1 cellular context compared by ENCODE assay signal in the genomic region with DNA sequence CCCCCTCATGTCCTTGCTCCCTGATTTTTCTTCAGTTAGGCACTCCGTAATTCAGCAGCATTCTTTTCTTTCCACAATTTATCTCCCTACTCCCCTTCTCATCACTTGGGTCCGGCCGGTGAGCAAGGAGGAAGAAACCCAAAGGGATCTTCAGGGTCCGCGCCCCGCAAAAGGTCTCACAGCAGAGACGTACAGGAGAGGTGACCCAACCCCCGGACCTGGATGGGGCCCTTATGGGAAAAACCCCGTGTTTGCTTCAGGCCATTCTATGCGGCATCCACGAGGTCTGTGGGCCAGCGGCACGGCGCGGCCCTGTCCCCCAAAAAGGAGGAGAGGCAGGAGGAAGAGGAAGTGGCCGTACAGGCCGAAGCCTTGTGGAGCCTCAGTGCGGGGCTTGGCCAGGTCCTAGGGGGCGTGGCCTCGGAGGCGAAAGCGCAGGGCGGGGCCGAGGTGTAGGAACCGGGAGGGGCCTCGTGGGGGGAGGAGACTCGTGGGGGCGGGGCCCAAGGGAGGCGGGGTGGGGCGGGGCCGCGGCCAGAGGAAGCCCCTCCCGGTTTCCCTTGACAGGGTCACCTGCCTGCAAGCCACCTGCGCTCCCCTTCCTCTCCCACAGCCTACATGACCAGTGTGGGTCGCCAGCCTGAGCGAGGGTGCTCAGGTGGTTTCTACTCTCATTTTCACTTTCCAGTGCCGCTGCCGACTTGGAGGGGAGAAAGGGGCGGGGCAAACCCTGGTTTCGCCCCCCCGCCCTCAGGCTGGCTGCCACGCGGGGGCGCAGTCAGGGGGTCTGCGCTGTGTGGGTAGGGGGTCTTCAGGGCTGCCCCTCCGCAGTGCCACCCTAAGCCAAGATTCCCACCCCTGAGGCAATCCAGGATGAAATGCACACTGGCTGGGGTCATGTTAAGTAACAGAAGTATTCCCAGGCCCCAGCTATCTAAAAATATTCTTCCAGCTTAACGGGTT.
TF ChIP-seq lines count a peak whose summit lies in the region.

No MANE protein-coding gene starts in this region.

TF ChIP-seq in HepG2, 621 proteins besides CTCF, POLR2A, EP300 and RAD21 (continued from another document and continues in another):
- no peak for TF ChIP-seq ZMYM3 (CRISPR knock-in tag; IDR thresholded peaks at IDR 0.05)
- no peak for TF ChIP-seq ZNF83 (CRISPR knock-in tag; IDR thresholded peaks at IDR 0.05; ENCODE audit: borderline replicate concordance)
- no peak for TF ChIP-seq KLF9 (CRISPR knock-in tag; IDR thresholded peaks at IDR 0.05; ENCODE audit: low read depth)
- TF ChIP-seq ZNF441 (CRISPR knock-in tag; IDR thresholded peaks at IDR 0.05; ENCODE audit: borderline replicate concordance) = no peak
- TF ChIP-seq TIGD3 (CRISPR knock-in tag; IDR thresholded peaks at IDR 0.05; ENCODE audit: borderline replicate concordance) = no peak
- no peak for TF ChIP-seq FOXP1 (IDR thresholded peaks at IDR 0.05)
- no peak for TF ChIP-seq FOXP1 (CRISPR knock-in tag; IDR thresholded peaks at IDR 0.05)
- TF ChIP-seq ZNF280D (CRISPR knock-in tag; IDR thresholded peaks at IDR 0.05) = no peak
- no peak for TF ChIP-seq NR2F6 (IDR thresholded peaks at IDR 0.05)
- TF ChIP-seq NR2F6 (CRISPR knock-in tag; IDR thresholded peaks at IDR 0.05) = no peak
- 0 out of 2 replicates have a peak, but pooled peaks have one; percentile 30 for TF ChIP-seq KDM1A (CRISPR knock-in tag; IDR thresholded peaks at IDR 0.05)
- TF ChIP-seq ZNF34 (CRISPR knock-in tag; IDR thresholded peaks at IDR 0.05; ENCODE audit: borderline replicate concordance) = no peak
- no peak for TF ChIP-seq SIN3A (IDR thresholded peaks at IDR 0.05; ENCODE audit: borderline replicate concordance, low read depth, low read length)
- no peak for TF ChIP-seq BRCA1 (CRISPR knock-in tag; IDR thresholded peaks at IDR 0.05)
- TF ChIP-seq NONO (IDR thresholded peaks at IDR 0.05) = no peak
- TF ChIP-seq NONO (CRISPR knock-in tag; conservative IDR thresholded peaks at IDR 0.05) = no peak
- TF ChIP-seq, protein P1, sequence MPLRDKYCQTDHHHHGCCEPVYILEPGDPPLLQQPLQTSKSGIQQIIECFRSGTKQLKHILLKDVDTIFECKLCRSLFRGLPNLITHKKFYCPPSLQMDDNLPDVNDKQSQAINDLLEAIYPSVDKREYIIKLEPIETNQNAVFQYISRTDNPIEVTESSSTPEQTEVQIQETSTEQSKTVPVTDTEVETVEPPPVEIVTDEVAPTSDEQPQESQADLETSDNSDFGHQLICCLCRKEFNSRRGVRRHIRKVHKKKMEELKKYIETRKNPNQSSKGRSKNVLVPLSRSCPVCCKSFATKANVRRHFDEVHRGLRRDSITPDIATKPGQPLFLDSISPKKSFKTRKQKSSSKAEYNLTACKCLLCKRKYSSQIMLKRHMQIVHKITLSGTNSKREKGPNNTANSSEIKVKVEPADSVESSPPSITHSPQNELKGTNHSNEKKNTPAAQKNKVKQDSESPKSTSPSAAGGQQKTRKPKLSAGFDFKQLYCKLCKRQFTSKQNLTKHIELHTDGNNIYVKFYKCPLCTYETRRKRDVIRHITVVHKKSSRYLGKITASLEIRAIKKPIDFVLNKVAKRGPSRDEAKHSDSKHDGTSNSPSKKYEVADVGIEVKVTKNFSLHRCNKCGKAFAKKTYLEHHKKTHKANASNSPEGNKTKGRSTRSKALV (CRISPR knock-in tag; IDR thresholded peaks at IDR 0.05) = no peak
- no peak for TF ChIP-seq ZNF446 (CRISPR knock-in tag; IDR thresholded peaks at IDR 0.05)
- no peak for TF ChIP-seq ZNF207 (IDR thresholded peaks at IDR 0.05; ENCODE audit: borderline replicate concordance)
- TF ChIP-seq ZNF138 (CRISPR knock-in tag; IDR thresholded peaks at IDR 0.05; ENCODE audit: low read depth) = no peak
- no peak for TF ChIP-seq PAWR (CRISPR knock-in tag; IDR thresholded peaks at IDR 0.05; ENCODE audit: borderline replicate concordance)
- TF ChIP-seq KLF15 (CRISPR knock-in tag; IDR thresholded peaks at IDR 0.05; ENCODE audit: borderline replicate concordance) = no peak; the same call in 1 of the 2 replicates
- TF ChIP-seq ETV5 (CRISPR knock-in tag; IDR thresholded peaks at IDR 0.05; ENCODE audit: borderline replicate concordance) = peak; percentile 18; the same call in 1 of the 2 replicates
- no peak for TF ChIP-seq ZNF512 (CRISPR knock-in tag; IDR thresholded peaks at IDR 0.05)
- peak; percentile 92 for TF ChIP-seq SP4 (CRISPR knock-in tag; IDR thresholded peaks at IDR 0.05)
- TF ChIP-seq KDM6A (CRISPR knock-in tag; IDR thresholded peaks at IDR 0.05; ENCODE audit: low read depth) = no peak
- 0 out of 2 replicates have a peak, but pooled peaks have one; percentile 11 for TF ChIP-seq NR2F2 (IDR thresholded peaks at IDR 0.05; ENCODE audit: borderline replicate concordance, low read depth)
- TF ChIP-seq ZNF703 (CRISPR knock-in tag; IDR thresholded peaks at IDR 0.05; ENCODE audit: borderline replicate concordance) = no peak
- peak; percentile 24 for TF ChIP-seq TEAD3 (CRISPR knock-in tag; optimal IDR thresholded peaks at IDR 0.05; ENCODE audit: borderline replicate concordance)
- no peak for TF ChIP-seq ZNF710 (CRISPR knock-in tag; IDR thresholded peaks at IDR 0.05; ENCODE audit: borderline replicate concordance)
- TF ChIP-seq THAP9 (CRISPR knock-in tag; IDR thresholded peaks at IDR 0.05; ENCODE audit: borderline replicate concordance) = no peak
- no peak for TF ChIP-seq MEIS1 (CRISPR knock-in tag; IDR thresholded peaks at IDR 0.05; ENCODE audit: borderline replicate concordance)
- no peak for TF ChIP-seq ZNF550 (CRISPR knock-in tag; IDR thresholded peaks at IDR 0.05; ENCODE audit: borderline replicate concordance)
- TF ChIP-seq ZNF275 (CRISPR knock-in tag; IDR thresholded peaks at IDR 0.05; ENCODE audit: borderline replicate concordance) = no peak
- peak; percentile 60; the same call in 1 of the 2 replicates for TF ChIP-seq ZNF607 (CRISPR knock-in tag; IDR thresholded peaks at IDR 0.05; ENCODE audit: borderline replicate concordance)
- TF ChIP-seq ZNF264 (CRISPR knock-in tag; IDR thresholded peaks at IDR 0.05) = no peak
- TF ChIP-seq ZNF720 (CRISPR knock-in tag; IDR thresholded peaks at IDR 0.05) = no peak
- TF ChIP-seq, protein P2, sequence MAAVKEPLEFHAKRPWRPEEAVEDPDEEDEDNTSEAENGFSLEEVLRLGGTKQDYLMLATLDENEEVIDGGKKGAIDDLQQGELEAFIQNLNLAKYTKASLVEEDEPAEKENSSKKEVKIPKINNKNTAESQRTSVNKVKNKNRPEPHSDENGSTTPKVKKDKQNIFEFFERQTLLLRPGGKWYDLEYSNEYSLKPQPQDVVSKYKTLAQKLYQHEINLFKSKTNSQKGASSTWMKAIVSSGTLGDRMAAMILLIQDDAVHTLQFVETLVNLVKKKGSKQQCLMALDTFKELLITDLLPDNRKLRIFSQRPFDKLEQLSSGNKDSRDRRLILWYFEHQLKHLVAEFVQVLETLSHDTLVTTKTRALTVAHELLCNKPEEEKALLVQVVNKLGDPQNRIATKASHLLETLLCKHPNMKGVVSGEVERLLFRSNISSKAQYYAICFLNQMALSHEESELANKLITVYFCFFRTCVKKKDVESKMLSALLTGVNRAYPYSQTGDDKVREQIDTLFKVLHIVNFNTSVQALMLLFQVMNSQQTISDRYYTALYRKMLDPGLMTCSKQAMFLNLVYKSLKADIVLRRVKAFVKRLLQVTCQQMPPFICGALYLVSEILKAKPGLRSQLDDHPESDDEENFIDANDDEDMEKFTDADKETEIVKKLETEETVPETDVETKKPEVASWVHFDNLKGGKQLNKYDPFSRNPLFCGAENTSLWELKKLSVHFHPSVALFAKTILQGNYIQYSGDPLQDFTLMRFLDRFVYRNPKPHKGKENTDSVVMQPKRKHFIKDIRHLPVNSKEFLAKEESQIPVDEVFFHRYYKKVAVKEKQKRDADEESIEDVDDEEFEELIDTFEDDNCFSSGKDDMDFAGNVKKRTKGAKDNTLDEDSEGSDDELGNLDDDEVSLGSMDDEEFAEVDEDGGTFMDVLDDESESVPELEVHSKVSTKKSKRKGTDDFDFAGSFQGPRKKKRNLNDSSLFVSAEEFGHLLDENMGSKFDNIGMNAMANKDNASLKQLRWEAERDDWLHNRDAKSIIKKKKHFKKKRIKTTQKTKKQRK (IDR thresholded peaks at IDR 0.05; ENCODE audit: low read length) = no peak
- TF ChIP-seq DNMT1 (CRISPR knock-in tag; IDR thresholded peaks at IDR 0.05) = no peak
- no peak for TF ChIP-seq ZNF547 (CRISPR knock-in tag; IDR thresholded peaks at IDR 0.05)
- no peak; the same call in 1 of the 2 replicates for TF ChIP-seq MAZ (IDR thresholded peaks at IDR 0.05; ENCODE audit: borderline replicate concordance, low read depth, low read length)
- TF ChIP-seq MAZ (CRISPR knock-in tag; IDR thresholded peaks at IDR 0.05; ENCODE audit: low read depth) = peak; percentile 88
